ENCODE assay signal across 17 cellular contexts in the genomic region with DNA sequence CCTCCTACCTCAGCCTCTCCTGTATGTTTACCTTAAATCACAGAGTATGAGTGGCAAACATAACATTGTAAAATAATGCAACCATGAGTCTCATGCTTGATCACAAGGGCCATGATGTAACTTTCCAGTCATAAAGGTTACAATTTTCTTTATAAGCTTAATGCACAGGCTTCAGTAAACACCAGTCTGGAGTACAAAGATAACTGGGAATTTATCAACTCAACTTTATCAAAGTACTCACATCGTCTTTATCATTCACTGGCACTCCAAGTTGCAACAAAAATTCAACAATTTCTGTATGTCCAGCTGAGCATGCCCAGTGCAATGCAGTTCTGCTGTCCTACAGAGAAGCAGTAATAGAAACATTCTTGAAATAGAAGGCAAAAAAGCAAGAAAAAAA. TPM values are rescaled to one million over a fixed set of nuclear protein-coding genes. Genes with fewer than 3 reads are reported as not detected.
"Had no signal": no experiment of that assay in that cellular context is flagged by ENCODE, and none has a peak within 500 bp of the region (broad histone marks: within the 10 kb centered on the region; RNA-seq: fewer than 3 reads in every experiment).

No MANE protein-coding gene starts in this region.

- H3K27me3 Mint-ChIP-seq: activated CD4-positive, alpha-beta memory T cell treated with anti-CD3 and anti-CD28 coated beads for 36 hours; naive thymus-derived CD8-positive, alpha-beta T cell had no signal

- H3K27me3 ChIP-seq: right lobe of liver had no signal

- H3K9me3 Mint-ChIP-seq: activated CD4-positive, alpha-beta memory T cell treated with anti-CD3 and anti-CD28 coated beads for 36 hours; activated T-cell treated with anti-CD3 and anti-CD28 coated beads, Interleukin-2, amount 50 U/mL, for 4 hours; immature natural killer cell; naive thymus-derived CD8-positive, alpha-beta T cell had no signal

- H3K4me3 ChIP-seq: coronary artery, lung, psoas muscle, right lobe of liver, spleen had no signal

- H3K27ac ChIP-seq: coronary artery, psoas muscle, right lobe of liver, spleen, VCaP had no signal

- H3K4me1 ChIP-seq: psoas muscle, right lobe of liver had no signal

- H3K4me3 Mint-ChIP-seq: activated CD4-positive, alpha-beta memory T cell treated with anti-CD3 and anti-CD28 coated beads for 36 hours; activated T-cell treated with anti-CD3 and anti-CD28 coated beads, Interleukin-2, amount 50 U/mL, for 4 hours had no signal

- H3K27ac Mint-ChIP-seq: activated CD4-positive, alpha-beta memory T cell treated with anti-CD3 and anti-CD28 coated beads for 36 hours; immature natural killer cell; naive thymus-derived CD8-positive, alpha-beta T cell had no signal

- ATAC-seq: activated T-cell treated with anti-CD3 and anti-CD28 coated beads, Interleukin-2, amount 50 U/mL, for 4 hours; left cardiac atrium; naive thymus-derived CD8-positive, alpha-beta T cell; psoas muscle; right lobe of liver had no signal

- DNase-seq: activated CD4-positive, alpha-beta memory T cell treated with anti-CD3 and anti-CD28 coated beads for 36 hours; activated T-cell treated with anti-CD3 and anti-CD28 coated beads, Interleukin-2, amount 50 U/mL, for 4 hours; effector CD4-positive, alpha-beta T cell; glutamatergic neuron; immature natural killer cell; left cardiac atrium; naive thymus-derived CD8-positive, alpha-beta T cell; psoas muscle; right lobe of liver; spleen; stimulated activated CD4-positive, alpha-beta T cell treated with anti-CD3 and anti-CD28 coated beads, Interleukin-2, amount 100 ng/mL, for 24 hours; stimulated activated naive CD4-positive, alpha-beta T cell treated with Interleukin-2 at 50 U/mL for 16 hours; trophoblast cell had no signal

- H3K9me3 ChIP-seq: psoas muscle, right lobe of liver, spleen had no signal

RNA-seq across cellular contexts. Expression of a gene that starts 43.6 kb away (rescaled TPM):
- total RNA-seq: cardiac septum, left cardiac atrium, psoas muscle, right lobe of liver had no signal
- polyA plus RNA-seq: psoas muscle had no signal
